Comparison of ENCODE assay signal across 8 cellular contexts in the genomic region with DNA sequence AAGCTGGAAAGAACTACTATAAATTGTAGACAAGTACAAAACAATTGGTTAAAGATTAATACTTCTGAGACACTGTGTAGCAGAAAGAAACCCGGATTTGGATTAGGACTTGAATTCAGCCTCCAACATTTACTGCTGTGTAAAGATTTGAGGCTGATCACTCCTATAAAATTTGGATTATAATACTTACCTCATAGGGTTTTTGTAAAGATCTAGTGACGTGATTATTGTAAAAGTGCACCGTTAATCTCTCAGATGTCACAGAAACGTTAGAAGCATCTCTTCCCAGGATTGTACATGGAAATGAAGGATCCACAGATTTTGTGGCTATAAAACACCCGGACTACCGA. TPM values are rescaled to one million over a fixed set of nuclear protein-coding genes. Genes with fewer than 3 reads are reported as not detected.
DNase-seq lines count a peak whose midpoint lies in the region; ATAC-seq and TF ChIP-seq lines count a peak whose summit lies in the region.

No MANE protein-coding gene starts in this region.

- H3K36me3 Mint-ChIP-seq in CD14-positive monocyte (peaks cover 2 to 9% of the 10 kb centered on the region in 2 donors), HFFc6 (ENCODE audit: low read depth) (no peaks in the 10 kb centered on the region; the same call in 1 of the 2 replicates)
- peaks cover 17 to 23% of the 10 kb centered on the region in 2 donors for H3K36me3 Mint-ChIP-seq in activated naive CD4-positive, alpha-beta T cell treated with anti-CD3 and anti-CD28 coated beads, Interleukin-2, amount 50 U/mL, for 72 hours

- H3K4me1 ChIP-seq in muscle layer of duodenum (ENCODE audit: control insufficient read depth in 1 of 2, insufficient read depth in 2 of 2, low read length in 2 of 2): peaks cover 6 to 15% of the 10 kb centered on the region in 2 donors

- H3K4me3 Mint-ChIP-seq in CD14-positive monocyte (peak overlapping the region; percentile 98), HFFc6 (peak overlapping the region; percentile 99)

- no peaks in the 10 kb centered on the region for H3K36me3 ChIP-seq in muscle layer of duodenum (ENCODE audit: control insufficient read depth in 1 of 2, insufficient read depth in 2 of 2, low read length in 2 of 2)

- DNase-seq in CD14-positive monocyte (ENCODE audit: low spot score) (no peak), HFFc6 (no peak), GF-D8 (lab: John Stamatoyannopoulos, UW) (no peak), NCI-H2107 treated with DMSO at 0.1 percent for 48 hours (lab: John Stamatoyannopoulos, UW; ENCODE audit: unreplicated experiment) (no peak), SIG-M5 treated with dmso at 0.1 percent for 504 hours (lab: John Stamatoyannopoulos, UW; ENCODE audit: unreplicated experiment) (no peak), DMS79 (lab: John Stamatoyannopoulos, UW) (no peak)
- DNase-seq in activated naive CD4-positive, alpha-beta T cell treated with anti-CD3 and anti-CD28 coated beads, Interleukin-2, amount 50 U/mL, for 72 hours (ENCODE audit: low spot score in 2 of 2): no peak

- TF ChIP-seq CTCF in CD14-positive monocyte (IDR thresholded peaks at IDR 0.05) (no peak), HFFc6 (IDR thresholded peaks at IDR 0.05) (no peak)

- H3K27me3 Mint-ChIP-seq in CD14-positive monocyte (ENCODE audit: low read depth in 3 of 3): peaks cover 0 to 3% (median 0%) of the 10 kb centered on the region in 3 donors
- H3K27me3 Mint-ChIP-seq in HFFc6 (ENCODE audit: insufficient read depth): no peaks in the 10 kb centered on the region

- H3K9me3 Mint-ChIP-seq in CD14-positive monocyte (peaks cover 0 to 3% (median 0%) of the 10 kb centered on the region in 7 donors), HFFc6 (no peaks in the 10 kb centered on the region)
- H3K9me3 Mint-ChIP-seq in activated naive CD4-positive, alpha-beta T cell treated with anti-CD3 and anti-CD28 coated beads, Interleukin-2, amount 50 U/mL, for 72 hours: no peaks in the 10 kb centered on the region

- peak overlapping the region; percentile 91 for H3K27ac ChIP-seq in muscle layer of duodenum (ENCODE audit: low read length)

- intact Hi-C loops in CD14-positive monocyte (cut with micrococcal nuclease): no loop called here

- H3K27me3 ChIP-seq in muscle layer of duodenum (ENCODE audit: low read depth, low read length): no peaks in the 10 kb centered on the region

- no peak for ATAC-seq in activated naive CD4-positive, alpha-beta T cell treated with anti-CD3 and anti-CD28 coated beads, Interleukin-2, amount 50 U/mL, for 72 hours

- peak overlapping the region in 4 of 7 donors; percentile 95 to 99 (median 97) for H3K27ac Mint-ChIP-seq in CD14-positive monocyte
- peak overlapping the region; percentile 97; the same call in 1 of the 2 replicates for H3K27ac Mint-ChIP-seq in HFFc6
- H3K27ac Mint-ChIP-seq in activated naive CD4-positive, alpha-beta T cell treated with anti-CD3 and anti-CD28 coated beads, Interleukin-2, amount 50 U/mL, for 72 hours: peak overlapping the region; percentile 98 to 100

- H3K4me1 Mint-ChIP-seq in CD14-positive monocyte: peaks cover 12% of the 10 kb centered on the region
- H3K4me1 Mint-ChIP-seq in HFFc6 (ENCODE audit: low read depth): peaks cover 22% of the 10 kb centered on the region

- H3K9me3 ChIP-seq in muscle layer of duodenum (ENCODE audit: control insufficient read depth in 1 of 2, low read length in 2 of 2): no peaks in the 10 kb centered on the region

- H3K4me3 ChIP-seq in muscle layer of duodenum (ENCODE audit: low read depth in 1 of 2, low read length in 2 of 2): peak overlapping the region; percentile 68 to 95

RNA-seq across cellular contexts. Expression of gene HIKESHI, which starts 0.3 kb away (rescaled TPM):
- polyA plus RNA-seq in CD14-positive monocyte: 10 to 100 TPM; 65.4 to 71.2 TPM
- 10 to 100 TPM; 38.9 to 51.7 (median 41.9) TPM for total RNA-seq in HFFc6 (2021; fragmentation: NEBNext Ultra II Directional; extraction: Animal tissue kit (Norgen Biotek cat#: 25700))
- 10 to 100 TPM; 41.5 to 47.8 TPM for total RNA-seq in activated naive CD4-positive, alpha-beta T cell treated with anti-CD3 and anti-CD28 coated beads, Interleukin-2, amount 50 U/mL, for 72 hours

RNA-seq across cellular contexts. Expression of gene EED, which starts 57.2 kb away (rescaled TPM):
- polyA plus RNA-seq in CD14-positive monocyte: 1 to 10 TPM; 2.3 to 5.1 TPM
- total RNA-seq in HFFc6 (2021; fragmentation: NEBNext Ultra II Directional; extraction: Animal tissue kit (Norgen Biotek cat#: 25700)): 10 to 100 TPM; 14.6 to 19.8 (median 17.1) TPM
- 100 to 1,000 TPM in 1 of 2 donors, 10 to 100 TPM in 1; 55.1 to 104 TPM for total RNA-seq in activated naive CD4-positive, alpha-beta T cell treated with anti-CD3 and anti-CD28 coated beads, Interleukin-2, amount 50 U/mL, for 72 hours
